In genomic region chr5:69209607-69210006, GRCh38 we compare ENCODE assay signal across 26 cellular contexts.
"Had no signal": no experiment of that assay in that cellular context is flagged by ENCODE, and none has a peak within 500 bp of the region (broad histone marks: within the 10 kb centered on the region; RNA-seq: fewer than 3 reads in every experiment).

No MANE protein-coding gene starts in this region.

- H3K27ac Mint-ChIP-seq: activated CD8-positive, alpha-beta T cell treated with anti-CD3 and anti-CD28 coated beads for 36 hours; activated T-helper 17 cell treated with anti-CD3 and anti-CD28 coated beads, Interleukin-2, amount 50 U/mL, for 72 hours; dendritic cell treated with granulocyte-macrophage colony-stimulating factor and Interleukin-4, amounts not matched to agents 40 ng/mL and 50 ng/mL, for 4 days; T-cell; type B pancreatic cell had no signal

- H3K4me1 Mint-ChIP-seq: activated T-helper 17 cell treated with anti-CD3 and anti-CD28 coated beads, Interleukin-2, amount 50 U/mL, for 72 hours; naive B cell; neural crest cell; stimulated activated naive CD8-positive, alpha-beta T cell treated with anti-CD3 and anti-CD28 coated beads, Interleukin-15, amount 100 ng/mL, for 72 hours; T-cell had no signal

- H3K27me3 ChIP-seq: esophagus muscularis mucosa, foreskin keratinocyte, suprapubic skin had no signal

- H3K36me3 Mint-ChIP-seq: naive B cell, T-cell, type B pancreatic cell had no signal

- H3K9me3 Mint-ChIP-seq: activated CD8-positive, alpha-beta T cell treated with anti-CD3 and anti-CD28 coated beads for 36 hours; activated T-helper 17 cell treated with anti-CD3 and anti-CD28 coated beads, Interleukin-2, amount 50 U/mL, for 72 hours; dendritic cell treated with granulocyte-macrophage colony-stimulating factor and Interleukin-4, amounts not matched to agents 40 ng/mL and 50 ng/mL, for 4 days; naive B cell; neural crest cell; stimulated activated naive CD8-positive, alpha-beta T cell treated with anti-CD3 and anti-CD28 coated beads, Interleukin-15, amount 100 ng/mL, for 72 hours; T-cell; type B pancreatic cell had no signal

- H3K4me1 ChIP-seq: esophagus muscularis mucosa, psoas muscle, suprapubic skin had no signal

- H3K4me3 Mint-ChIP-seq: activated CD8-positive, alpha-beta T cell treated with anti-CD3 and anti-CD28 coated beads for 36 hours; activated T-helper 17 cell treated with anti-CD3 and anti-CD28 coated beads, Interleukin-2, amount 50 U/mL, for 72 hours; dendritic cell treated with granulocyte-macrophage colony-stimulating factor and Interleukin-4, amounts not matched to agents 40 ng/mL and 50 ng/mL, for 4 days; naive B cell; neural crest cell; stimulated activated naive CD8-positive, alpha-beta T cell treated with anti-CD3 and anti-CD28 coated beads, Interleukin-15, amount 100 ng/mL, for 72 hours; T-cell; type B pancreatic cell had no signal

- H3K36me3 ChIP-seq: esophagus muscularis mucosa, suprapubic skin had no signal

- H3K27me3 Mint-ChIP-seq: activated CD8-positive, alpha-beta T cell treated with anti-CD3 and anti-CD28 coated beads for 36 hours; activated T-helper 17 cell treated with anti-CD3 and anti-CD28 coated beads, Interleukin-2, amount 50 U/mL, for 72 hours; dendritic cell treated with granulocyte-macrophage colony-stimulating factor and Interleukin-4, amounts not matched to agents 40 ng/mL and 50 ng/mL, for 4 days; naive B cell; stimulated activated naive CD8-positive, alpha-beta T cell treated with anti-CD3 and anti-CD28 coated beads, Interleukin-15, amount 100 ng/mL, for 72 hours; T-cell; type B pancreatic cell had no signal

- ATAC-seq: activated CD8-positive, alpha-beta T cell treated with anti-CD3 and anti-CD28 coated beads for 36 hours; activated T-helper 17 cell treated with anti-CD3 and anti-CD28 coated beads, Interleukin-2, amount 50 U/mL, for 72 hours; foreskin keratinocyte; left lobe of liver; psoas muscle; right cardiac atrium; stimulated activated naive CD8-positive, alpha-beta T cell treated with anti-CD3 and anti-CD28 coated beads, Interleukin-15, amount 100 ng/mL, for 72 hours; T-cell had no signal

- DNase-seq: activated CD4-positive, alpha-beta T cell treated with anti-CD3 and anti-CD28 coated beads for 48 hours; activated CD4-positive, CD25-positive, alpha-beta regulatory T cell; activated CD8-positive, alpha-beta T cell treated with anti-CD3 and anti-CD28 coated beads for 36 hours; activated naive CD4-positive, alpha-beta T cell treated with Interleukin-2 at 50 U/mL for 16 hours; activated T-cell treated with anti-CD3 and anti-CD28 coated beads, Interleukin-2, amount 50 U/mL, for 1 hour; anterior cingulate cortex; effector CD8-positive, alpha-beta T cell; foreskin keratinocyte; glutamatergic neuron; hippocampal formation; kidney; naive B cell; psoas muscle; right cardiac atrium; small intestine; stimulated activated CD4-positive, alpha-beta T cell treated with anti-CD3 and anti-CD28 coated beads, Interleukin-4, amount 100 ng/mL, for 1 hour; stimulated activated naive CD8-positive, alpha-beta T cell treated with anti-CD3 and anti-CD28 coated beads, Interleukin-15, amount 100 ng/mL, for 72 hours; T-cell; T-helper 9 cell had no signal

- H3K27ac ChIP-seq: esophagus muscularis mucosa, foreskin keratinocyte, psoas muscle, suprapubic skin had no signal

- H3K9me3 ChIP-seq: esophagus muscularis mucosa, psoas muscle, suprapubic skin had no signal

- H3K4me3 ChIP-seq: esophagus muscularis mucosa, psoas muscle, suprapubic skin had no signal
